ENCODE assay signal across 8 cellular contexts in the genomic region with DNA sequence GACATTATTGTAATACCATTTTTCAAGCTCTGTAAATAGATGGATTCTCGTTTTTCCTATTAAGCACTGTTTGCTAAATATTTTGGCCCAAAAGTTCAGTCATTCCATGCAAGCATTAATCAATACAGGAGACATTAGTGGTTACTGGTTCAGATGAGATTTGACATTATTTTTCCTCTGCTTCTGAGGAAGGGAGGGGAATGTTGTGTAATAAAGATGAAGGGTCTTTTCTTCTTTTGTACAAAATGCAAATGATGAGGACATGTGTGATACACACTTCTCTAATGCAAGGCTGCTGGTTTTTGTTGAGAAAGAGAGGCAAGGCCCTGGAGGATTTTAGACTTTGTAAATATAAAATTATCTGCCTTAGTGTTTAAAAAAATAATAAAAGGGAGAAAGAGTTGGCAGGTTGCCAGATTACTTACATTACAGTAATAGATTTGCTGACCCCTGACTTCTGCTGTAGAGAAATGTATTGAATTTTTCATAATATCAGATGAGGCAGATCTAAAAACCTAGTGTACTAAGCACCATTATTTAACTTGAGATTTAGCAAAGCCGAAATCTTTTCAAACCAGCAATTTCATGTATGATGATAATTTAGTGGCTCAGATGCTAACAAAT.
A peak's percentile ranks its signal among the peaks of the same experiment; 100 is the strongest.
DNase-seq lines count a peak whose midpoint lies in the region; ATAC-seq and TF ChIP-seq lines count a peak whose summit lies in the region.

No MANE protein-coding gene starts in this region.

- H3K27me3 ChIP-seq in AG04450 (ENCODE audit: control insufficient read depth, insufficient read depth, low read length) (no peaks in the 10 kb centered on the region), DOHH2 (ENCODE audit: control insufficient read depth, low read length) (no peaks in the 10 kb centered on the region)

- CTCF ChIA-PET in AG04450 (lab: Charles Lee), result interaction anchor here (1.0 kb wide), 1 partner anchor 43 kb away, joined by 3 read pairs; no protein-coding TSS in a partner anchor

- peak overlapping the region; percentile 83 for H3K4me2 ChIP-seq in DOHH2 (ENCODE audit: low read length)

- no peak for ATAC-seq in naive B cell (ENCODE audit: low read depth in 2 of 2)
- no peak for ATAC-seq in HG03442 (IDR thresholded peaks at IDR 0.05; ENCODE audit: unreplicated experiment)

- no peaks in the 10 kb centered on the region for H3K9me2 ChIP-seq in DOHH2 (replicated peaks; ENCODE audit: control insufficient read depth, low read length)

- H3K4me3 ChIP-seq in AG04450 (ENCODE audit: low read depth, low read length) (0 out of 2 replicates have a peak overlapping the region, but pooled peaks have one; percentile 5), DOHH2 (ENCODE audit: low read length) (peak overlapping the region; percentile 62)

- no peak for DNase-seq in AG04450 (ENCODE audit: low read depth, low spot score)
- DNase-seq in naive B cell, result no peak
- DNase-seq in GM03348 (ENCODE audit: low spot score), result no peak
- no peak for DNase-seq in hepatic stellate cell (ENCODE audit: low spot score)
- DNase-seq in HuH-7.5 (ENCODE audit: low spot score), result no peak

- H4K20me1 ChIP-seq in DOHH2 (ENCODE audit: control insufficient read depth, insufficient read depth, low read depth, low read length), result no peaks in the 10 kb centered on the region

- H3K4me1 ChIP-seq in DOHH2 (ENCODE audit: control insufficient read depth, low read length), result peaks cover 81% of the 10 kb centered on the region

- peaks cover 34% of the 10 kb centered on the region for H3F3A ChIP-seq in DOHH2 (ENCODE audit: control insufficient read depth, insufficient read depth)

- H3K4me3 Mint-ChIP-seq in activated naive CD8-positive, alpha-beta T cell, result no peak overlapping the region
- H3K4me3 Mint-ChIP-seq in naive B cell, result peak overlapping the region in 7 of 8 donors; percentile 6 to 81 (median 72)

- H3K27ac ChIP-seq in AG04450 (ENCODE audit: low read depth, low read length) (peak overlapping the region; percentile 58), DOHH2 (ENCODE audit: low read depth, low read length) (peak overlapping the region; percentile 92)

- no peaks in the 10 kb centered on the region; the same call in 1 of the 2 replicates for H3K79me2 ChIP-seq in DOHH2 (ENCODE audit: control insufficient read depth, low read length)

- TF ChIP-seq CTCF in AG04450 (IDR thresholded peaks at IDR 0.05; ENCODE audit: low read depth, low read length) (no peak; the same call in 1 of the 2 replicates), DOHH2 (IDR thresholded peaks at IDR 0.05; ENCODE audit: low read depth, low read length, poor library complexity, severe bottlenecking) (no peak)

- no peaks in the 10 kb centered on the region for H3K27me3 Mint-ChIP-seq in activated naive CD8-positive, alpha-beta T cell
- no peaks in the 10 kb centered on the region for H3K27me3 Mint-ChIP-seq in naive B cell

- peaks cover 67% of the 10 kb centered on the region for H3K4me1 Mint-ChIP-seq in activated naive CD8-positive, alpha-beta T cell (ENCODE audit: low read depth)
- H3K4me1 Mint-ChIP-seq in naive B cell, result peaks cover 63 to 97% (median 82%) of the 10 kb centered on the region in 3 donors

- H3K27ac Mint-ChIP-seq in activated naive CD8-positive, alpha-beta T cell, result peak overlapping the region; percentile 64
- peak overlapping the region; percentile 74 to 99 (median 91) for H3K27ac Mint-ChIP-seq in naive B cell

- H3K36me3 Mint-ChIP-seq in activated naive CD8-positive, alpha-beta T cell, result peaks cover 34% of the 10 kb centered on the region
- peaks cover 29 to 47% of the 10 kb centered on the region in 2 donors for H3K36me3 Mint-ChIP-seq in naive B cell

- peaks cover 42% of the 10 kb centered on the region for H3K36me3 ChIP-seq in DOHH2 (ENCODE audit: control insufficient read depth, low read length)

- H3K9me3 Mint-ChIP-seq in activated naive CD8-positive, alpha-beta T cell (ENCODE audit: low read depth), result no peaks in the 10 kb centered on the region
- H3K9me3 Mint-ChIP-seq in naive B cell, result peaks cover 0 to 4% (median 0%) of the 10 kb centered on the region in 7 donors

- POLR2A ChIA-PET in AG04450 (lab: Yijun Ruan, JAX), result interaction anchor here (1.6 kb wide), 1 partner anchor 12 kb away, joined by 10 read pairs; no protein-coding TSS in a partner anchor

- H3K9me3 ChIP-seq in AG04450 (ENCODE audit: control insufficient read depth, insufficient read depth, low read length) (no peaks in the 10 kb centered on the region), DOHH2 (ENCODE audit: control insufficient read depth, insufficient read depth, low read length) (no peaks in the 10 kb centered on the region)
